In genomic region chr9:33677506-33677809, GRCh38 we compare ENCODE assay signal across 10 cellular contexts.
DNase-seq lines count a peak whose midpoint lies in the region; ATAC-seq and TF ChIP-seq lines count a peak whose summit lies in the region.
"Had no signal": no experiment of that assay in that cellular context is flagged by ENCODE, and none has a peak within 500 bp of the region (broad histone marks: within the 10 kb centered on the region; RNA-seq: fewer than 3 reads in every experiment).

No MANE protein-coding gene starts in this region.

- no peaks in the 10 kb centered on the region for H3K9me3 Mint-ChIP-seq in activated CD8-positive, alpha-beta T cell treated with anti-CD3 and anti-CD28 coated beads, Interleukin-2, amount 10 ng/mL, durations not matched to agents 7 days and 5 days (ENCODE audit: insufficient read depth)
- no peaks in the 10 kb centered on the region for H3K9me3 Mint-ChIP-seq in stimulated activated memory B cell treated with anti-CD40 and anti-IgM and Interleukin-4, amounts not matched to agents 10 μg/mL and 1 μg/mL and 100 μg/mL, for 72 hours

- no peaks in the 10 kb centered on the region for H3K9me3 ChIP-seq in iPS-20b (ENCODE audit: insufficient read depth, low read depth, low read length)

- CTCF ChIA-PET in activated CD8-positive, alpha-beta T cell treated with anti-CD3 and anti-CD28 coated beads, Interleukin-2, amount 10 ng/mL, durations not matched to agents 7 days and 5 days (lab: Charles Lee), result interaction anchor here (1.4 kb wide), 1 partner anchor 53 kb away, joined by 4 read pairs; no protein-coding TSS in a partner anchor
- CTCF ChIA-PET in HEK293T (lab: Yijun Ruan, JAX), result interaction anchor here (1.3 kb wide), 1 partner anchor 44 kb away, joined by 4 read pairs; no protein-coding TSS in a partner anchor

- no peaks in the 10 kb centered on the region for H3K27me3 ChIP-seq in iPS-20b (ENCODE audit: insufficient read depth, low read length)

- peak overlapping the region; percentile 80 for H3K4me3 Mint-ChIP-seq in activated CD8-positive, alpha-beta T cell treated with anti-CD3 and anti-CD28 coated beads, Interleukin-2, amount 10 ng/mL, durations not matched to agents 7 days and 5 days
- H3K4me3 Mint-ChIP-seq in stimulated activated memory B cell treated with anti-CD40 and anti-IgM and Interleukin-4, amounts not matched to agents 10 μg/mL and 1 μg/mL and 100 μg/mL, for 72 hours, result peak overlapping the region; percentile 81

- peak; percentile 87 for DNase-seq in NCI-H1092 treated with DMSO at 0.1 percent for 48 hours (lab: John Stamatoyannopoulos, UW)
- no peak for DNase-seq in NCI-H1092 (lab: John Stamatoyannopoulos, UW)
- DNase-seq in activated CD8-positive, alpha-beta T cell treated with anti-CD3 and anti-CD28 coated beads, Interleukin-2, amount 10 ng/mL, durations not matched to agents 7 days and 5 days, result no peak
- no peak for DNase-seq in stimulated activated CD4-positive, alpha-beta T cell treated with anti-CD3 and anti-CD28 coated beads, Interleukin-15, amount 100 ng/mL, for 24 hours
- no peak for DNase-seq in HEK293T (ENCODE audit: extremely low spot score)
- no peak for DNase-seq in DMS53 treated with DMSO at 0.1 percent for 48 hours (lab: John Stamatoyannopoulos, UW; ENCODE audit: unreplicated experiment)
- DNase-seq: ACHN had no signal

- H3K4me1 ChIP-seq in iPS-20b (ENCODE audit: insufficient read depth, low read length), result peaks cover 8% of the 10 kb centered on the region; the same call in 1 of the 2 replicates

- POLR2A ChIA-PET in activated CD8-positive, alpha-beta T cell treated with anti-CD3 and anti-CD28 coated beads, Interleukin-2, amount 10 ng/mL, durations not matched to agents 7 days and 5 days (lab: Charles Lee), result no interaction called here
- POLR2A ChIA-PET in HEK293T (lab: Yijun Ruan, JAX), result interaction anchor here (0.8 kb wide), 1 partner anchor 204 kb away, joined by 3 read pairs; the partner anchor contains the start of gene NOL6

- no peak for ATAC-seq in activated CD8-positive, alpha-beta T cell treated with anti-CD3 and anti-CD28 coated beads, Interleukin-2, amount 10 ng/mL, durations not matched to agents 7 days and 5 days
- ATAC-seq in stimulated activated memory B cell treated with anti-CD40 and anti-IgM and Interleukin-4, amounts not matched to agents 10 μg/mL and 1 μg/mL and 100 μg/mL, for 72 hours, result no peak

- no peaks in the 10 kb centered on the region for H3K36me3 Mint-ChIP-seq in activated CD8-positive, alpha-beta T cell treated with anti-CD3 and anti-CD28 coated beads, Interleukin-2, amount 10 ng/mL, durations not matched to agents 7 days and 5 days (ENCODE audit: low read depth)
- H3K36me3 Mint-ChIP-seq in stimulated activated memory B cell treated with anti-CD40 and anti-IgM and Interleukin-4, amounts not matched to agents 10 μg/mL and 1 μg/mL and 100 μg/mL, for 72 hours, result no peaks in the 10 kb centered on the region

- no peak overlapping the region for H3K27ac Mint-ChIP-seq in activated CD8-positive, alpha-beta T cell treated with anti-CD3 and anti-CD28 coated beads, Interleukin-2, amount 10 ng/mL, durations not matched to agents 7 days and 5 days
- no peak overlapping the region for H3K27ac Mint-ChIP-seq in stimulated activated memory B cell treated with anti-CD40 and anti-IgM and Interleukin-4, amounts not matched to agents 10 μg/mL and 1 μg/mL and 100 μg/mL, for 72 hours

- peaks cover 75% of the 10 kb centered on the region for H3K27me3 Mint-ChIP-seq in activated CD8-positive, alpha-beta T cell treated with anti-CD3 and anti-CD28 coated beads, Interleukin-2, amount 10 ng/mL, durations not matched to agents 7 days and 5 days (ENCODE audit: low read depth)
- peaks cover 84% of the 10 kb centered on the region for H3K27me3 Mint-ChIP-seq in stimulated activated memory B cell treated with anti-CD40 and anti-IgM and Interleukin-4, amounts not matched to agents 10 μg/mL and 1 μg/mL and 100 μg/mL, for 72 hours

- peak overlapping the region; percentile 70; the same call in 1 of the 2 replicates for H3K9ac ChIP-seq in iPS-20b (ENCODE audit: low read depth, low read length)

- peaks cover 7% of the 10 kb centered on the region for H3K4me1 Mint-ChIP-seq in activated CD8-positive, alpha-beta T cell treated with anti-CD3 and anti-CD28 coated beads, Interleukin-2, amount 10 ng/mL, durations not matched to agents 7 days and 5 days (ENCODE audit: low read depth)
- H3K4me1 Mint-ChIP-seq in stimulated activated memory B cell treated with anti-CD40 and anti-IgM and Interleukin-4, amounts not matched to agents 10 μg/mL and 1 μg/mL and 100 μg/mL, for 72 hours, result peaks cover 14% of the 10 kb centered on the region

- no peak overlapping the region for H3K27ac ChIP-seq in iPS-20b (ENCODE audit: low read length)
- H3K27ac ChIP-seq: HL-60 had no signal

- no peaks in the 10 kb centered on the region for H3K36me3 ChIP-seq in iPS-20b (ENCODE audit: insufficient read depth, low read depth, low read length)

- H3K4me3 ChIP-seq in iPS-20b (ENCODE audit: low read length), result peak overlapping the region; percentile 73

TF ChIP-seq in HEK293T, 16 proteins besides CTCF, POLR2A, EP300 and RAD21:
- TF ChIP-seq SUZ12 (IDR thresholded peaks at IDR 0.05) (no peak), NFRKB (IDR thresholded peaks at IDR 0.05) (no peak), FOXA1 (IDR thresholded peaks at IDR 0.05) (no peak), LEF1 (IDR thresholded peaks at IDR 0.05; ENCODE audit: borderline replicate concordance) (no peak), ELF4 (IDR thresholded peaks at IDR 0.05) (no peak), ZNF384 (IDR thresholded peaks at IDR 0.05) (no peak), FOXM1 (IDR thresholded peaks at IDR 0.05; ENCODE audit: borderline replicate concordance) (no peak), HDGF (IDR thresholded peaks at IDR 0.05; ENCODE audit: borderline replicate concordance) (no peak), ARNT (IDR thresholded peaks at IDR 0.05) (no peak), FOXK2 (IDR thresholded peaks at IDR 0.05) (no peak), SP1 (IDR thresholded peaks at IDR 0.05) (no peak), PKNOX1 (IDR thresholded peaks at IDR 0.05) (no peak), TARDBP (IDR thresholded peaks at IDR 0.05) (no peak), L3MBTL2 (conservative IDR thresholded peaks at IDR 0.05) (no peak)
